In the genomic region with DNA sequence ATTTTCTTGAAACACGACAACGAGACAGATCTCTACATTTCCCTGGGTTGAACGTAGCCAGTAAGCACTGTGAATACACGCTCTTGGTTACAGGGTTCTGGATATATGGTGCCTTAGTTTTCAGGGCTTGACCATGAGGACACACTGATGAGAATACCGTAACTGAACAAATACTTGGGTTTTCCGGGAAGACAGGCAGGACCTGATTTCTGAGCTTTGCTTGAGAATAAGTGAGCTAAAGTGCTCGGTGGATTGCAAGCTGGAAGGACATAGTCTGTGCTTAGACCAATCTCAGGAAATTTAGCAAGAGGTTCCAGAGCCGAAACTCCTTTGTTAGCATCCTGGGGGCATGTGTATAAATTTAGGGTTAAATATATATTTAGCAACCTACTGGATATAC, we compare ENCODE assay signal across 18 cellular contexts. TPM values are rescaled to one million over a fixed set of nuclear protein-coding genes. Genes with fewer than 3 reads are reported as not detected.
DNase-seq lines count a peak whose midpoint lies in the region; FAIRE-seq and TF ChIP-seq lines count a peak whose summit lies in the region.
"Had no signal": no experiment of that assay in that cellular context is flagged by ENCODE, and none has a peak within 500 bp of the region (broad histone marks: within the 10 kb centered on the region; RNA-seq: fewer than 3 reads in every experiment).

No MANE protein-coding gene starts in this region.

- H3K27ac Mint-ChIP-seq in HFFc6 (no peak overlapping the region), endodermal cell (no peak overlapping the region), mesothelial cell of epicardium (no peak overlapping the region)
- H3K27ac Mint-ChIP-seq in activated CD4-positive, alpha-beta memory T cell treated with anti-CD3 and anti-CD28 coated beads for 36 hours: no peak overlapping the region
- H3K27ac Mint-ChIP-seq: CD4-positive, CD25-positive, alpha-beta regulatory T cell; IgD-negative memory B cell had no signal

- CTCF ChIA-PET in activated CD4-positive, alpha-beta memory T cell treated with anti-CD3 and anti-CD28 coated beads for 36 hours (lab: Charles Lee): no interaction called here

- H3K4me1 Mint-ChIP-seq in HFFc6 (ENCODE audit: low read depth) (no peaks in the 10 kb centered on the region), endodermal cell (peaks cover 4% of the 10 kb centered on the region), mesothelial cell of epicardium (peaks cover 3% of the 10 kb centered on the region)
- no peaks in the 10 kb centered on the region for H3K4me1 Mint-ChIP-seq in activated CD4-positive, alpha-beta memory T cell treated with anti-CD3 and anti-CD28 coated beads for 36 hours (ENCODE audit: low read depth)
- H3K4me1 Mint-ChIP-seq: IgD-negative memory B cell had no signal

- H3K36me3 Mint-ChIP-seq in HFFc6 (ENCODE audit: low read depth): no peaks in the 10 kb centered on the region
- H3K36me3 Mint-ChIP-seq in endodermal cell (ENCODE audit: low read depth): no peaks in the 10 kb centered on the region
- H3K36me3 Mint-ChIP-seq in mesothelial cell of epicardium: no peaks in the 10 kb centered on the region
- no peaks in the 10 kb centered on the region for H3K36me3 Mint-ChIP-seq in activated CD4-positive, alpha-beta memory T cell treated with anti-CD3 and anti-CD28 coated beads for 36 hours
- H3K36me3 Mint-ChIP-seq: CD4-positive, CD25-positive, alpha-beta regulatory T cell; IgD-negative memory B cell had no signal

- peak overlapping the region; percentile 92 for H3K4me2 ChIP-seq in skeletal muscle satellite cell (ENCODE audit: low read length)

- POLR2A ChIA-PET in activated CD4-positive, alpha-beta memory T cell treated with anti-CD3 and anti-CD28 coated beads for 36 hours (lab: Charles Lee): no interaction called here

- no peak overlapping the region for H3K9ac ChIP-seq in endodermal cell (ENCODE audit: extremely low read depth, low read length, poor library complexity, severe bottlenecking)
- no peak overlapping the region for H3K9ac ChIP-seq in skeletal muscle satellite cell (ENCODE audit: low read depth, low read length)

- no peak for TF ChIP-seq POLR2A in H54 (IDR thresholded peaks at IDR 0.05; ENCODE audit: low read depth, low read length)

- H3K36me3 ChIP-seq in endodermal cell (ENCODE audit: control insufficient read depth, insufficient read depth, low read length) (no peaks in the 10 kb centered on the region), skeletal muscle satellite cell (ENCODE audit: insufficient read depth, low read length) (no peaks in the 10 kb centered on the region)

- FAIRE-seq in H54 (lab: Jason Lieb, UNC): no peak

- H3K27me3 ChIP-seq in endodermal cell (ENCODE audit: control insufficient read depth, insufficient read depth, low read length, poor library complexity, severe bottlenecking) (peaks cover 37% of the 10 kb centered on the region), skeletal muscle satellite cell (ENCODE audit: control insufficient read depth, insufficient read depth, low read length) (peaks cover 5% of the 10 kb centered on the region)

- no peak overlapping the region for H3K27ac ChIP-seq in endodermal cell (ENCODE audit: low read depth, low read length)

- TF ChIP-seq CTCF in HFFc6 (IDR thresholded peaks at IDR 0.05) (no peak), endodermal cell (conservative IDR thresholded peaks at IDR 0.05) (no peak), mesothelial cell of epicardium (IDR thresholded peaks at IDR 0.05; ENCODE audit: unreplicated experiment) (no peak)

- H3K9me3 Mint-ChIP-seq in HFFc6 (no peaks in the 10 kb centered on the region), endodermal cell (peaks cover 4% of the 10 kb centered on the region), mesothelial cell of epicardium (no peaks in the 10 kb centered on the region)
- H3K9me3 Mint-ChIP-seq in activated CD4-positive, alpha-beta memory T cell treated with anti-CD3 and anti-CD28 coated beads for 36 hours: no peaks in the 10 kb centered on the region

- peak overlapping the region; percentile 47; the same call in 1 of the 2 replicates for H3K4me3 Mint-ChIP-seq in HFFc6
- H3K4me3 Mint-ChIP-seq in endodermal cell: peak overlapping the region; percentile 70
- peak overlapping the region; percentile 69 for H3K4me3 Mint-ChIP-seq in mesothelial cell of epicardium
- H3K4me3 Mint-ChIP-seq in activated CD4-positive, alpha-beta memory T cell treated with anti-CD3 and anti-CD28 coated beads for 36 hours: no peak overlapping the region
- H3K4me3 Mint-ChIP-seq: CD4-positive, CD25-positive, alpha-beta regulatory T cell had no signal

- peaks cover 10% of the 10 kb centered on the region; the same call in 1 of the 2 replicates for H3K27me3 Mint-ChIP-seq in HFFc6 (ENCODE audit: insufficient read depth)
- H3K27me3 Mint-ChIP-seq in endodermal cell (ENCODE audit: insufficient read depth): peaks cover 32% of the 10 kb centered on the region
- peaks cover 33% of the 10 kb centered on the region for H3K27me3 Mint-ChIP-seq in mesothelial cell of epicardium (ENCODE audit: low read depth)
- peaks cover 2% of the 10 kb centered on the region for H3K27me3 Mint-ChIP-seq in activated CD4-positive, alpha-beta memory T cell treated with anti-CD3 and anti-CD28 coated beads for 36 hours

- DNase-seq in HFFc6 (no peak), endodermal cell (no peak), mesothelial cell of epicardium (ENCODE audit: low spot score in 2 of 2, unreplicated experiment in 2 of 2) (no peak), islet precursor cell (no peak), H54 (ENCODE audit: insufficient read length, low spot score) (no peak), cortex of kidney (lab: John Stamatoyannopoulos, UW) (no peak)
- no peak for DNase-seq in activated CD4-positive, alpha-beta memory T cell treated with anti-CD3 and anti-CD28 coated beads for 36 hours
- DNase-seq: Calu3; CD4-positive, CD25-positive, alpha-beta regulatory T cell; DMS79 treated with DMSO at 0.1 percent for 48 hours; GDM1; GOT3; NCI-H2081; NCI-H526 had no signal

- peak overlapping the region; percentile 88 for H3K4me3 ChIP-seq in endodermal cell (ENCODE audit: low read length)
- no peak overlapping the region for H3K4me3 ChIP-seq in skeletal muscle satellite cell (ENCODE audit: low read length)

- H3K4me1 ChIP-seq in endodermal cell (ENCODE audit: control insufficient read depth, insufficient read depth, low read length) (no peaks in the 10 kb centered on the region), skeletal muscle satellite cell (ENCODE audit: control insufficient read depth, insufficient read depth, low read length) (no peaks in the 10 kb centered on the region)

- WGBS in endodermal cell (ENCODE audit: insufficient coverage in 1 of 2, insufficient read length in 1 of 2), 2 experiments: 81 to 83% methylated on average over 7 to 8 of the region's 8 CpGs

- H3K9me3 ChIP-seq in endodermal cell (ENCODE audit: control insufficient read depth, low read length) (no peaks in the 10 kb centered on the region), skeletal muscle satellite cell (replicated peaks; ENCODE audit: low read length) (no peaks in the 10 kb centered on the region)

- intact Hi-C loops in activated CD4-positive, alpha-beta memory T cell treated with anti-CD3 and anti-CD28 coated beads for 36 hours (cut with micrococcal nuclease): no loop called here

RNA-seq across cellular contexts. Expression of a gene that starts 0.9 kb away (rescaled TPM):
- total RNA-seq in HFFc6 (2021; fragmentation: NEBNext Ultra II Directional; extraction: Animal tissue kit (Norgen Biotek cat#: 25700)): not detected
- total RNA-seq in endodermal cell: under 1 TPM; 0.46 to 0.53 TPM
- polyA plus RNA-seq in endodermal cell (2013, experiment 1 of 2): 0.57 TPM
- polyA plus RNA-seq in endodermal cell (2013, experiment 2 of 2): 0.41 TPM
- total RNA-seq in mesothelial cell of epicardium: 0.07 TPM in 1 of 3 replicates, not detected in the others
- under 0.01 TPM in 1 of 2 replicates, not detected in the other for total RNA-seq in skeletal muscle satellite cell (2012; rRNA removed)
- not detected for total RNA-seq in activated CD4-positive, alpha-beta memory T cell treated with anti-CD3 and anti-CD28 coated beads for 36 hours
- total RNA-seq: Calu3; CD4-positive, CD25-positive, alpha-beta regulatory T cell; OCI-LY7; RPMI7951 had no signal
- polyA plus RNA-seq: CD4-positive, CD25-positive, alpha-beta regulatory T cell; IgD-negative memory B cell had no signal
